ENCODE assay signal across 23 cellular contexts in genomic region chr15:79115461-79115860, GRCh38. TPM values are rescaled to one million over a fixed set of nuclear protein-coding genes. Genes with fewer than 3 reads are reported as not detected.
"Had no signal": no experiment of that assay in that cellular context is flagged by ENCODE, and none has a peak within 500 bp of the region (broad histone marks: within the 10 kb centered on the region; RNA-seq: fewer than 3 reads in every experiment).

No MANE protein-coding gene starts in this region.

- H3K4me2 ChIP-seq: SK-N-SH had no signal

- H3K9me3 ChIP-seq: SK-N-SH had no signal

- ATAC-seq: HepG2, Panc1, PC-3 had no signal

- DNase-seq: IMR-90, Kasumi-1, KG1, MM.1S, NCI-H1092 treated with DMSO at 0.1 percent for 48 hours, NCI-H1436, NCI-H187, NCI-H2029, NCI-H2081 treated with DMSO at 0.1 percent for 48 hours, NCI-H2171, NCI-H226, NCI-H446, NCI-H510A, NCI-H524 treated with DMSO at 0.1 percent for 48 hours, NCI-H69, NCI-H774, PC-3, SHP77, SK-N-SH, SW 1271 had no signal

- FAIRE-seq: HepG2 had no signal

- H3K9me2 ChIP-seq: SK-N-SH had no signal

- H3K27ac ChIP-seq: RWPE1 had no signal

- H3K9ac ChIP-seq: SK-N-SH had no signal

RNA-seq across cellular contexts. Expression of gene RASGRF1, which starts 24.9 kb away (rescaled TPM):
- total RNA-seq: PC-3 had no signal
